Comparison of ENCODE assay signal across 10 cellular contexts in genomic region chr2:12714391-12715221, GRCh38. TPM values are rescaled to one million over a fixed set of nuclear protein-coding genes. Genes with fewer than 3 reads are reported as not detected.
A peak's percentile ranks its signal among the peaks of the same experiment; 100 is the strongest.
DNase-seq lines count a peak whose midpoint lies in the region; ATAC-seq and TF ChIP-seq lines count a peak whose summit lies in the region.
"Had no signal": no experiment of that assay in that cellular context is flagged by ENCODE, and none has a peak within 500 bp of the region (broad histone marks: within the 10 kb centered on the region; RNA-seq: fewer than 3 reads in every experiment).

No MANE protein-coding gene starts in this region.

- no peaks in the 10 kb centered on the region for H3K36me3 ChIP-seq in CD4-positive, alpha-beta memory T cell (ENCODE audit: insufficient read depth, low read length)
- H3K36me3 ChIP-seq in Panc1 (ENCODE audit: control insufficient read depth, insufficient read depth, low read length) (no peaks in the 10 kb centered on the region; the same call in 1 of the 2 replicates), left lung (no peaks in the 10 kb centered on the region)

- H3K36me3 Mint-ChIP-seq in CD4-positive, alpha-beta memory T cell = peaks cover 3 to 29% of the 10 kb centered on the region in 2 donors
- no peaks in the 10 kb centered on the region for H3K36me3 Mint-ChIP-seq in progenitor cell of endocrine pancreas (ENCODE audit: insufficient read depth)

- peaks cover 0 to 2% of the 10 kb centered on the region in 2 donors for H3K27me3 Mint-ChIP-seq in CD4-positive, alpha-beta memory T cell
- no peaks in the 10 kb centered on the region for H3K27me3 Mint-ChIP-seq in progenitor cell of endocrine pancreas

- in situ Hi-C loops in Panc1 (cut with HindIII; ENCODE audit: low pct_unique_long_range_greater_than_20kb, low sequenced_read_pairs) = no loop called here

- no peak for DNase-seq in CD4-positive, alpha-beta memory T cell
- DNase-seq in Panc1 (ENCODE audit: low read depth, low spot score) (no peak), epithelial cell of esophagus (ENCODE audit: low read depth) (peak; percentile 74), progenitor cell of endocrine pancreas (ENCODE audit: low spot score, unreplicated experiment) (no peak), left lung (no peak), midbrain (lab: John Stamatoyannopoulos, UW) (no peak)
- no peak for DNase-seq in stimulated activated CD4-positive, alpha-beta T cell treated with anti-CD3 and anti-CD28 coated beads, Interleukin-2, amount 100 ng/mL, for 24 hours
- DNase-seq: GDM1 had no signal

- POLR2A ChIA-PET in CD4-positive, alpha-beta memory T cell (lab: Charles Lee; ENCODE audit: partially characterized antibody) = interaction anchor here (0.6 to 5.0 kb wide), 18 partner anchors 10 to 670 kb away, joined by 3 to 101 read pairs (median 16); no protein-coding TSS in a partner anchor
- POLR2A ChIA-PET in Panc1 (lab: Charles Lee) = interaction anchor here (0.8 kb wide), 1 partner anchor 295 kb away, joined by 3 read pairs; no protein-coding TSS in a partner anchor

- H3K27me3 ChIP-seq in CD4-positive, alpha-beta memory T cell (ENCODE audit: insufficient read depth, low read length) = no peaks in the 10 kb centered on the region
- H3K27me3 ChIP-seq in Panc1 (ENCODE audit: control insufficient read depth, insufficient read depth, low read length) = no peaks in the 10 kb centered on the region
- peaks cover 0 to 48% of the 10 kb centered on the region in 2 donors for H3K27me3 ChIP-seq in left lung

- peaks cover 47% of the 10 kb centered on the region for H3K4me1 ChIP-seq in CD4-positive, alpha-beta memory T cell (ENCODE audit: insufficient read depth, low read length)
- H3K4me1 ChIP-seq in Panc1 (ENCODE audit: control insufficient read depth, insufficient read depth, low read length) = peaks cover 23% of the 10 kb centered on the region
- H3K4me1 ChIP-seq in left lung = peaks cover 0 to 16% of the 10 kb centered on the region in 2 donors

- H3K9me3 Mint-ChIP-seq in CD4-positive, alpha-beta memory T cell = peaks cover 0 to 3% (median 0%) of the 10 kb centered on the region in 8 donors
- no peaks in the 10 kb centered on the region for H3K9me3 Mint-ChIP-seq in progenitor cell of endocrine pancreas (ENCODE audit: low read depth)
- H3K9me3 Mint-ChIP-seq: T-helper 1 cell treated with Interleukin-12 subunit alpha and Interleukin-12 subunit beta and Interleukin-4 antibody, amounts not matched to agents 30 μg/mL and 1 μg/mL, for 36 hours had no signal

- peak overlapping the region; percentile 35 to 99 (median 97) for H3K4me3 Mint-ChIP-seq in CD4-positive, alpha-beta memory T cell
- peak overlapping the region; percentile 87 for H3K4me3 Mint-ChIP-seq in progenitor cell of endocrine pancreas (ENCODE audit: low read depth)

- peaks cover 35 to 83% (median 51%) of the 10 kb centered on the region in 4 donors for H3K4me1 Mint-ChIP-seq in CD4-positive, alpha-beta memory T cell
- peaks cover 7% of the 10 kb centered on the region for H3K4me1 Mint-ChIP-seq in progenitor cell of endocrine pancreas (ENCODE audit: low read depth)

- H3K27ac Mint-ChIP-seq in CD4-positive, alpha-beta memory T cell = peak overlapping the region; percentile 66 to 99 (median 96)
- peak overlapping the region; percentile 51 for H3K27ac Mint-ChIP-seq in progenitor cell of endocrine pancreas

- CTCF ChIA-PET in CD4-positive, alpha-beta memory T cell (lab: Charles Lee; ENCODE audit: partially characterized antibody) = interaction anchor here (0.7 to 9.8 kb wide), 29 partner anchors 11 to 885 kb away, joined by 3 to 237 read pairs (median 21); no protein-coding TSS in a partner anchor
- CTCF ChIA-PET in Panc1 (lab: Charles Lee) = interaction anchor here (1.0 to 3.0 kb wide), 4 partner anchors 9 to 885 kb away, joined by 3 to 14 read pairs (median 8); no protein-coding TSS in a partner anchor

- no peak for TF ChIP-seq CTCF in Panc1 (IDR thresholded peaks at IDR 0.05)
- TF ChIP-seq CTCF in epithelial cell of esophagus (IDR thresholded peaks at IDR 0.05; ENCODE audit: insufficient read depth, low read depth, low read length, missing control alignments) = no peak
- TF ChIP-seq CTCF in progenitor cell of endocrine pancreas (IDR thresholded peaks at IDR 0.05; ENCODE audit: unreplicated experiment) = no peak
- no peak for TF ChIP-seq CTCF in left lung (IDR thresholded peaks at IDR 0.05)

- H3K27ac ChIP-seq in CD4-positive, alpha-beta memory T cell (ENCODE audit: low read depth, low read length) = peak overlapping the region; percentile 74
- H3K27ac ChIP-seq in Panc1 (ENCODE audit: low read length) (peak overlapping the region; percentile 96), left lung (peak overlapping the region in 1 of 2 donors; percentile 89)

- BruUV-seq in Panc1 (replicated peaks; lab: Mats Ljungman, UMichigan) = no TSS peak

- ATAC-seq in Panc1 (no peak), left lung (no peak), HG02938 (IDR thresholded peaks at IDR 0.05; ENCODE audit: unreplicated experiment) (no peak)

- no peak overlapping the region for H3K4me3 ChIP-seq in CD4-positive, alpha-beta memory T cell (ENCODE audit: low read length in 2 of 2)
- no peak overlapping the region for H3K4me3 ChIP-seq in Panc1 (ENCODE audit: low read depth in 2 of 2, low read length in 2 of 2)
- no peak overlapping the region for H3K4me3 ChIP-seq in epithelial cell of esophagus (ENCODE audit: low read length)
- no peak overlapping the region for H3K4me3 ChIP-seq in left lung

- H3K9me3 ChIP-seq in CD4-positive, alpha-beta memory T cell (ENCODE audit: control insufficient read depth in 1 of 2, low read length in 2 of 2) = no peaks in the 10 kb centered on the region
- H3K9me3 ChIP-seq in Panc1 (ENCODE audit: control insufficient read depth, insufficient read depth, low read depth, low read length) (no peaks in the 10 kb centered on the region), left lung (no peaks in the 10 kb centered on the region)

- intact Hi-C loops in CD4-positive, alpha-beta memory T cell (cut with micrococcal nuclease) = loop anchor here (5.0 to 10.0 kb wide), 6 partner anchors 282 to 1900 kb away; partner anchors contain the start of gene PDIA6
- intact Hi-C loops in Panc1 (cut with micrococcal nuclease; ENCODE audit: unreplicated experiment) = loop anchor here (5.0 to 10.0 kb wide), 4 partner anchors 180 to 540 kb away; no protein-coding TSS in a partner anchor
- intact Hi-C loops in left lung (cut with DNase I) = loop anchor here in 1 of 2 donors (5.0 kb wide), 1 partner anchor 547 kb away; no protein-coding TSS in a partner anchor

RNA-seq across cellular contexts. Expression of gene TRIB2, which starts 2.1 kb away (rescaled TPM):
- total RNA-seq in CD4-positive, alpha-beta memory T cell = 100 to 1,000 TPM; 123 to 126 TPM
- polyA plus RNA-seq in CD4-positive, alpha-beta memory T cell = 10 to 100 TPM; 73.8 to 79.0 TPM
- total RNA-seq in Panc1 (2021; ENCODE audit: unreplicated experiment) = 43.2 TPM
- 34.8 TPM for polyA plus RNA-seq in Panc1 (2012; ENCODE audit: insufficient read length)
- 56.6 and 57.8 TPM in 2 replicates for total RNA-seq in progenitor cell of endocrine pancreas
- total RNA-seq in left lung = 10 to 100 TPM; 36.4 to 39.7 TPM
